In the genomic region with DNA sequence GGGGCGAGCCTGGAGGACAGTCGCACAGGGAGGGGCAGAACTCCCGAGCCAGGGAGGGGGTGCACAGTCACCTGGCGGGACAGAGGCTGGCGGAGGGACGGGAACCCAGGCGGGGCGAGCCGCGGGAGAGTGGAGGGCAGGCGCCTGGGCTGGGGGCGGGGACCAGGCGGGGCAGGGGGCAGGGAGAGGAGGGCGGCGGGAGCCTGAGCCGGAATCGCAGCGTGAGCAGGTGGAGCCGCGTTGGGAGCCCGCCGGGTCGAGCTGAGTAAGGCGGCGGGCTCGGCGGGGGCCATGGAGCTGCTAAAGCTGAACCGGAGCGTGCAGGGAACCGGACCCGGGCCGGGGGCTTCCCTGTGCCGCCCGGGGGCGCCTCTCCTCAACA, we compare ENCODE assay signal across 8 cellular contexts. TPM values are rescaled to one million over a fixed set of nuclear protein-coding genes. Genes with fewer than 3 reads are reported as not detected.
DNase-seq lines count a peak whose midpoint lies in the region; ATAC-seq and TF ChIP-seq lines count a peak whose summit lies in the region.

A gene (plus strand): TSS at position 201 of the 382 bp plus-strand sequence. CDS start 91 bp downstream, at position 292.

- H3K27ac ChIP-seq in CD8-positive, alpha-beta memory T cell (ENCODE audit: low read depth, low read length): no peak within 1 kb of the TSS
- no peak within 1 kb of the TSS for H3K27ac ChIP-seq in mesodermal cell (ENCODE audit: low read depth, low read length, severe bottlenecking)
- H3K27ac ChIP-seq in upper lobe of left lung: no peak within 1 kb of the TSS
- no peak within 1 kb of the TSS for H3K27ac ChIP-seq in Karpas-422 (ENCODE audit: low read length)

- POLR2A ChIA-PET in CD8-positive, alpha-beta memory T cell (lab: Charles Lee): interaction anchor here (0.5 kb wide), 1 partner anchor 41 kb away, joined by 3 read pairs; no protein-coding TSS in a partner anchor

- H3K36me3 Mint-ChIP-seq in CD8-positive, alpha-beta memory T cell: no peaks in the 10 kb centered on the region

- no peaks in the 10 kb centered on the region for H3K36me3 ChIP-seq in CD8-positive, alpha-beta memory T cell (ENCODE audit: insufficient read depth, low read length)
- H3K36me3 ChIP-seq in mesodermal cell (ENCODE audit: control insufficient read depth, insufficient read depth, low read length) (no peaks in the 10 kb centered on the region), upper lobe of left lung (no peaks in the 10 kb centered on the region), Karpas-422 (ENCODE audit: insufficient read depth, low read length) (no peaks in the 10 kb centered on the region)

- H3K79me2 ChIP-seq in Karpas-422 (ENCODE audit: low read length): no peaks in the 10 kb centered on the region

- H3K27ac Mint-ChIP-seq in CD8-positive, alpha-beta memory T cell: peak within 1 kb of the TSS in 2 of 8 donors; percentile 4 to 58

- H3K9me3 Mint-ChIP-seq in CD8-positive, alpha-beta memory T cell: no peaks in the 10 kb centered on the region

- no peak for TF ChIP-seq CTCF in upper lobe of left lung (IDR thresholded peaks at IDR 0.05)

- peak in 1 of 2 donors; percentile 66 for ATAC-seq in upper lobe of left lung (ENCODE audit: low FRiP score in 2 of 2)

- peak within 1 kb of the TSS; percentile 50 for H3K4me3 ChIP-seq in CD8-positive, alpha-beta memory T cell (ENCODE audit: low read length)
- H3K4me3 ChIP-seq in mesodermal cell (ENCODE audit: extremely low read depth, insufficient read depth, low read length, poor library complexity, severe bottlenecking) (peak within 1 kb of the TSS; percentile 40), upper lobe of left lung (peak within 1 kb of the TSS; percentile 14 to 51 (median 38)), Karpas-422 (ENCODE audit: low read length) (no peak within 1 kb of the TSS)

- CTCF ChIA-PET in CD8-positive, alpha-beta memory T cell (lab: Charles Lee): interaction anchor here (1.3 to 3.3 kb wide), 2 partner anchors 8 to 10 kb away, joined by 3 to 17 read pairs; no protein-coding TSS in a partner anchor

- 1% methylated on average over 15 to 30 of the region's 35 CpGs for WGBS in mesodermal cell (ENCODE audit: insufficient coverage in 2 of 2), 2 experiments
- 3% methylated on average over 35 of the region's 35 CpGs; no CpG with 5 or more reads in 1 of the 2 donors for WGBS in upper lobe of left lung, 2 donors

- no peak for TF ChIP-seq EP300 in upper lobe of left lung (IDR thresholded peaks at IDR 0.05)

- peaks cover 11 to 15% of the 10 kb centered on the region in 2 donors for H3K27me3 Mint-ChIP-seq in CD8-positive, alpha-beta memory T cell

- no peak within 1 kb of the TSS for H3K9ac ChIP-seq in Karpas-422 (ENCODE audit: low read length)

- peaks cover 12% of the 10 kb centered on the region for H3K4me1 ChIP-seq in CD8-positive, alpha-beta memory T cell (ENCODE audit: insufficient read depth, low read length)
- H3K4me1 ChIP-seq in mesodermal cell (ENCODE audit: control insufficient read depth, insufficient read depth, low read length, poor library complexity, severe bottlenecking) (peaks cover 16% of the 10 kb centered on the region), upper lobe of left lung (peaks cover 13 to 17% (median 16%) of the 10 kb centered on the region in 4 donors), Karpas-422 (ENCODE audit: low read length) (no peaks in the 10 kb centered on the region)

- H3K9me2 ChIP-seq in Karpas-422 (replicated peaks; ENCODE audit: insufficient read depth, low read length): no peaks in the 10 kb centered on the region

- peaks cover 49% of the 10 kb centered on the region for H3K27me3 ChIP-seq in CD8-positive, alpha-beta memory T cell (ENCODE audit: insufficient read depth, low read length, poor library complexity, severe bottlenecking)
- H3K27me3 ChIP-seq in upper lobe of left lung (peaks cover 0 to 28% (median 11%) of the 10 kb centered on the region in 4 donors), Karpas-422 (ENCODE audit: low read length) (no peaks in the 10 kb centered on the region)

- H3K4me2 ChIP-seq in Karpas-422 (ENCODE audit: low read depth, low read length, poor library complexity, severe bottlenecking): no peak within 1 kb of the TSS

- no peak within 1 kb of the TSS for H2AFZ ChIP-seq in Karpas-422 (ENCODE audit: low read length)

- H3K9me3 ChIP-seq in CD8-positive, alpha-beta memory T cell (ENCODE audit: low read length): no peaks in the 10 kb centered on the region
- H3K9me3 ChIP-seq in mesodermal cell (ENCODE audit: control insufficient read depth, low read length): no peaks in the 10 kb centered on the region
- H3K9me3 ChIP-seq in upper lobe of left lung: no peaks in the 10 kb centered on the region
- no peaks in the 10 kb centered on the region for H3K9me3 ChIP-seq in Karpas-422 (ENCODE audit: low read length)

- H3K4me3 Mint-ChIP-seq in CD8-positive, alpha-beta memory T cell: peak within 1 kb of the TSS in 5 of 7 donors; percentile 72 to 88 (median 78)

- no peaks in the 10 kb centered on the region for H4K20me1 ChIP-seq in Karpas-422 (ENCODE audit: insufficient read depth, low read depth, low read length)

- DNase-seq in CD8-positive, alpha-beta memory T cell: peak; percentile 12 to 51 (median 26)
- DNase-seq in NCI-H748 (lab: John Stamatoyannopoulos, UW; ENCODE audit: unreplicated experiment): peak; percentile 78
- DNase-seq in cerebellum (ENCODE audit: low spot score): peak; percentile 76
- DNase-seq in upper lobe of left lung: peak in 1 of 2 donors; percentile 88
- DNase-seq in CD1c-positive myeloid dendritic cell (ENCODE audit: extremely low spot score): no peak
- no peak for DNase-seq in Karpas-422
- no peak for DNase-seq in NCI-H2107 (lab: John Stamatoyannopoulos, UW)

- TF ChIP-seq POLR2A in upper lobe of left lung (IDR thresholded peaks at IDR 0.05): no peak

- peaks cover 1 to 10% (median 5%) of the 10 kb centered on the region in 3 donors for H3K4me1 Mint-ChIP-seq in CD8-positive, alpha-beta memory T cell

RNA-seq across cellular contexts. Expression of the gene that starts here (rescaled TPM):
- not detected for total RNA-seq in CD8-positive, alpha-beta memory T cell
- not detected for polyA plus RNA-seq in CD8-positive, alpha-beta memory T cell
- total RNA-seq in cerebellum (1.7 TPM), upper lobe of left lung (not detected)
- polyA plus RNA-seq in mesodermal cell (2013, experiment 1 of 2): 1.2 TPM
- 1.8 TPM for polyA plus RNA-seq in mesodermal cell (2013, experiment 2 of 2)
- total RNA-seq in Karpas-422 (2014; rRNA removed; shearing (Covaris generic); ENCODE audit: low replicate concordance): not detected in 2 replicates

Comparison
In these comparisons a context has a peak if more than half of its experiments do, and no peak if none do; other contexts are left out.
1. Peak in DNase-seq and H3K4me3 ChIP-seq in CD8-positive, alpha-beta memory T cell; RNA of the gene not detected or under 1 TPM.
2. DNase-seq: peak in NCI-H748 (single experiment) and cerebellum (single experiment); none in CD1c-positive myeloid dendritic cell (single experiment), Karpas-422 (single experiment) and NCI-H2107 (single experiment).